In the genomic region with DNA sequence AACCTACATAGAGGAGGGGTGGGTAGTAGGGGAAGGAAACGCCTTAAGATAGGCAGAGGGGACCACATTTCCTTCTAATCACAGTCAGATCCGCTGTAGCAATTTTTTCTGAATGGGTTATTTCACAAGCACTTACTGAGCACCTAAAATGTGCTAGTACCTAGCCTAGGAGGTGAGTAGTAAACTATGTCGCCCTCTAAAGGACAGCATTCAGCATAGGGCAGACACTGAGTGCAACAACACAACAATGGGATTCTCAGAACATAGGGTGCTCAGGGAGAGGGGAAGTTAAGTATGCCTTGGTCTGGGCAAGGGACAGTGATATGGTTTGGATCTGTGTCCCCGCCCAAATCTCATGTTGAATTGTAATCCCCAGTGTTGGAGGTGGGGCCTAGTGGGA, we compare ENCODE assay signal across 13 cellular contexts.
A peak's percentile ranks its signal among the peaks of the same experiment; 100 is the strongest.
DNase-seq lines count a peak whose midpoint lies in the region; FAIRE-seq and TF ChIP-seq lines count a peak whose summit lies in the region.
"Had no signal": no experiment of that assay in that cellular context is flagged by ENCODE, and none has a peak within 500 bp of the region (broad histone marks: within the 10 kb centered on the region; RNA-seq: fewer than 3 reads in every experiment).

No MANE protein-coding gene starts in this region.

- H3K27ac ChIP-seq in H1 (ENCODE audit: low read depth, low read length), result no peak overlapping the region

- H4K20me1 ChIP-seq in H1 (replicated peaks in 1 of 2; ENCODE audit: control insufficient read depth in 1 of 2, insufficient read depth in 2 of 2, low read length in 2 of 2), result no peaks in the 10 kb centered on the region

- peaks cover 20% of the 10 kb centered on the region for H3K27me3 Mint-ChIP-seq in Calu3 (ENCODE audit: unreplicated experiment)

- no peak for TF ChIP-seq EP300 in H1 (IDR thresholded peaks at IDR 0.05; ENCODE audit: borderline replicate concordance in 1 of 2, low read depth in 2 of 2, low read length in 2 of 2)

- H3K4me3 Mint-ChIP-seq in Calu3 (ENCODE audit: low read depth, unreplicated experiment), result no peak overlapping the region
- H3K4me3 Mint-ChIP-seq: activated naive CD8-positive, alpha-beta T cell treated with anti-CD3 and anti-CD28 coated beads, Interleukin-2, amount 10 ng/mL, durations not matched to agents 7 days and 5 days; CD4-positive, alpha-beta T cell had no signal

- TF ChIP-seq POLR2A in H1 (IDR thresholded peaks at IDR 0.05; ENCODE audit: control extremely low read depth in 1 of 2, low read depth in 2 of 2, low read length in 2 of 2), result no peak

- BruUV-seq in Calu3 (replicated peaks; lab: Mats Ljungman, UMichigan), result no TSS peak

- CTCF ChIA-PET in H1 (lab: Charles Lee; ENCODE audit: partially characterized antibody) (interaction anchor here (1.1 kb wide), 1 partner anchor 92 kb away, joined by 3 read pairs; no protein-coding TSS in a partner anchor), Calu3 (lab: Charles Lee) (no interaction called here)

- H3K23me2 ChIP-seq in H1 (ENCODE audit: low read depth, low read length), result no peaks in the 10 kb centered on the region

- no peaks in the 10 kb centered on the region for H3K9me3 ChIP-seq in BE2C
- H3K9me3 ChIP-seq in H1 (ENCODE audit: insufficient read depth in 2 of 2, low read depth in 1 of 2, low read length in 1 of 2), result peaks cover 18 to 20% of the 10 kb centered on the region in 2 experiments; a peak in 3 of 4 replicates

- H3K23ac ChIP-seq in H1 (ENCODE audit: insufficient read length), result no peak overlapping the region

- peak; percentile 47 to 69 for TF ChIP-seq RAD21 in H1 (IDR thresholded peaks at IDR 0.05 in 1 of 2, conservative IDR thresholded peaks at IDR 0.05 in 1 of 2; ENCODE audit: low read depth in 2 of 2, low read length in 2 of 2)

- intact Hi-C loops in Calu3 (cut with micrococcal nuclease; ENCODE audit: unreplicated experiment), result no loop called here

- H4K5ac ChIP-seq in H1 (ENCODE audit: insufficient read length, low read depth, low read length), result no peak overlapping the region

- H3K14ac ChIP-seq in H1 (ENCODE audit: insufficient read length), result no peak overlapping the region

- no peak overlapping the region for H2BK15ac ChIP-seq in H1 (ENCODE audit: low read length)

- no peaks in the 10 kb centered on the region for H3K27me3 ChIP-seq in BE2C
- no peaks in the 10 kb centered on the region; a peak in 1 of 7 replicates for H3K27me3 ChIP-seq in H1 (replicated peaks in 1 of 4; ENCODE audit: control insufficient read depth in 3 of 4, extremely low read depth in 1 of 4, insufficient read depth in 3 of 4, low read length in 3 of 4)

- no peak overlapping the region for H2BK20ac ChIP-seq in H1 (ENCODE audit: low read length)

- H3K4me3 ChIP-seq in BE2C (ENCODE audit: low read depth, low read length) (no peak overlapping the region), H1 (ENCODE audit: extremely low read depth in 1 of 4, insufficient read depth in 2 of 4, low read depth in 3 of 4, low read length in 4 of 4) (no peak overlapping the region)

- H3K36me3 ChIP-seq in BE2C, result no peaks in the 10 kb centered on the region
- no peaks in the 10 kb centered on the region for H3K36me3 ChIP-seq in H1 (ENCODE audit: control insufficient read depth in 2 of 4, insufficient read depth in 4 of 4, low read length in 3 of 4)

- no peak overlapping the region for H3K4ac ChIP-seq in H1 (replicated peaks; ENCODE audit: insufficient read length, low read depth, low read length)

- H3K4me1 Mint-ChIP-seq in Calu3 (ENCODE audit: low read depth, unreplicated experiment), result no peaks in the 10 kb centered on the region

- H3K9ac ChIP-seq in H1 (replicated peaks in 1 of 4; ENCODE audit: extremely low read depth in 1 of 4, low read depth in 3 of 4, low read length in 3 of 4), result no peak overlapping the region

- no peak overlapping the region for H2AK5ac ChIP-seq in H1 (ENCODE audit: low read depth, low read length)

- H3K18ac ChIP-seq in H1 (ENCODE audit: extremely low read depth, low read length), result no peak overlapping the region

- no peak overlapping the region for H4K8ac ChIP-seq in H1 (ENCODE audit: extremely low read depth, insufficient read depth, low read length)

- no peaks in the 10 kb centered on the region for H3K4me1 ChIP-seq in BE2C
- H3K4me1 ChIP-seq in H1 (replicated peaks in 1 of 4; ENCODE audit: control insufficient read depth in 3 of 4, insufficient read depth in 4 of 4, low read length in 3 of 4), result no peaks in the 10 kb centered on the region

- FAIRE-seq in H1 (lab: Jason Lieb, UNC), result no peak
- FAIRE-seq: colon, keratinocyte had no signal

- no peaks in the 10 kb centered on the region; the same call in 1 of the 2 replicates for H3K79me1 ChIP-seq in H1 (ENCODE audit: low read depth, low read length)

- POLR2A ChIA-PET in H1 (lab: Charles Lee; ENCODE audit: partially characterized antibody), result no interaction called here

- no peak overlapping the region for H3K27ac Mint-ChIP-seq in Calu3 (ENCODE audit: unreplicated experiment)
- H3K27ac Mint-ChIP-seq: activated naive CD8-positive, alpha-beta T cell treated with anti-CD3 and anti-CD28 coated beads, Interleukin-2, amount 10 ng/mL, durations not matched to agents 7 days and 5 days; CD4-positive, alpha-beta T cell had no signal

- H3K4me2 ChIP-seq in H1 (ENCODE audit: insufficient read depth in 1 of 2, low read depth in 2 of 2, low read length in 2 of 2), result no peak overlapping the region

- peaks cover 8% of the 10 kb centered on the region for H3K9me3 Mint-ChIP-seq in Calu3 (ENCODE audit: low read depth, unreplicated experiment)

- H3K79me2 ChIP-seq in H1 (ENCODE audit: control insufficient read depth in 1 of 2, insufficient read depth in 2 of 2, low read length in 2 of 2), result no peaks in the 10 kb centered on the region

- no peak for DNase-seq in BE2C
- DNase-seq in NCI-H1694 (lab: John Stamatoyannopoulos, UW), result peak; percentile 23
- DNase-seq in H1 (ENCODE audit: low read depth in 1 of 2, low spot score in 2 of 2), result no peak
- no peak for DNase-seq in NCI-H1436 treated with DMSO at 0.1 percent for 48 hours (lab: John Stamatoyannopoulos, UW)
- no peak for DNase-seq in pons (ENCODE audit: low spot score)
- DNase-seq in inferior parietal cortex (ENCODE audit: extremely low spot score), result no peak
- DNase-seq in Calu3, result no peak
- DNase-seq: activated naive CD8-positive, alpha-beta T cell treated with anti-CD3 and anti-CD28 coated beads, Interleukin-2, amount 10 ng/mL, durations not matched to agents 7 days and 5 days; CD4-positive, alpha-beta T cell; retina had no signal

- peak; percentile 3; the same call in 1 of the 2 replicates for TF ChIP-seq CTCF in BE2C (IDR thresholded peaks at IDR 0.05; ENCODE audit: low read depth, low read length)
- TF ChIP-seq CTCF in GM12872 (IDR thresholded peaks at IDR 0.05; ENCODE audit: insufficient read depth, low read depth, low read length), result peak; percentile 27; the same call in 1 of the 3 replicates
- peak in 2 of 3 experiments; percentile 27 to 63; a peak in 2 of 4 replicates for TF ChIP-seq CTCF in H1 (IDR thresholded peaks at IDR 0.05; ENCODE audit: control extremely low read depth in 1 of 3, insufficient read depth in 1 of 3, low read depth in 1 of 3, low read length in 3 of 3)
- TF ChIP-seq CTCF in Calu3 (IDR thresholded peaks at IDR 0.05; ENCODE audit: unreplicated experiment), result no peak

- H3K36me3 Mint-ChIP-seq in Calu3 (ENCODE audit: insufficient read depth, unreplicated experiment), result no peaks in the 10 kb centered on the region
- H3K36me3 Mint-ChIP-seq: activated naive CD8-positive, alpha-beta T cell treated with anti-CD3 and anti-CD28 coated beads, Interleukin-2, amount 10 ng/mL, durations not matched to agents 7 days and 5 days had no signal

- H2AFZ ChIP-seq in H1 (ENCODE audit: low read length), result peak overlapping the region; percentile 55; the same call in 1 of the 2 replicates

- H4K91ac ChIP-seq in H1 (replicated peaks; ENCODE audit: insufficient read length, low read length), result no peak overlapping the region

- no peak overlapping the region for H2BK120ac ChIP-seq in H1 (replicated peaks; ENCODE audit: low read depth, low read length)

- H2BK12ac ChIP-seq in H1 (ENCODE audit: low read depth, low read length), result no peak overlapping the region

- WGBS in H1 (ENCODE audit: extremely low coverage in 1 of 2, insufficient coverage in 1 of 2, insufficient read length in 1 of 2, insufficient replicate concordance in 2 of 2, low coverage in 1 of 2, low lambda C conversion rate in 2 of 2, missing lambda C conversion rate in 1 of 2), 2 experiments, result 77% methylated on average over 4 of the region's 4 CpGs; no CpG with 5 or more reads in 1 of the 2 experiments

- H2BK5ac ChIP-seq in H1 (ENCODE audit: low read depth, low read length), result no peak overlapping the region

- no peak overlapping the region for H3K56ac ChIP-seq in H1 (replicated peaks; ENCODE audit: insufficient read length, low read depth, low read length)

TF ChIP-seq in H1, 55 proteins besides CTCF, POLR2A, EP300 and RAD21 (continues in another document):
- TF ChIP-seq, protein P1, sequence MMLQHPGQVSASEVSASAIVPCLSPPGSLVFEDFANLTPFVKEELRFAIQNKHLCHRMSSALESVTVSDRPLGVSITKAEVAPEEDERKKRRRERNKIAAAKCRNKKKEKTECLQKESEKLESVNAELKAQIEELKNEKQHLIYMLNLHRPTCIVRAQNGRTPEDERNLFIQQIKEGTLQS (IDR thresholded peaks at IDR 0.05; ENCODE audit: insufficient read depth, low read depth, low read length), result no peak
- TF ChIP-seq ZNF274 (IDR thresholded peaks at IDR 0.05; ENCODE audit: borderline replicate concordance, extremely low read depth, low read length) (no peak), BACH1 (IDR thresholded peaks at IDR 0.05; ENCODE audit: low read length) (no peak), ASH2L (IDR thresholded peaks at IDR 0.05; ENCODE audit: low read length) (no peak)
